Comparison of ENCODE assay signal across 21 cellular contexts in genomic region chr12:97277030-97277429, GRCh38.
DNase-seq lines count a peak whose midpoint lies in the region; ATAC-seq, FAIRE-seq and TF ChIP-seq lines count a peak whose summit lies in the region.
"Had no signal": no experiment of that assay in that cellular context is flagged by ENCODE, and none has a peak within 500 bp of the region (broad histone marks: within the 10 kb centered on the region; RNA-seq: fewer than 3 reads in every experiment).

No MANE protein-coding gene starts in this region.

- no peak for FAIRE-seq in GM12891 (lab: Jason Lieb, UNC)
- FAIRE-seq: H1, HepG2, K562 had no signal

- H4K20me1 ChIP-seq in neural progenitor cell (ENCODE audit: low read depth), result peaks cover 4% of the 10 kb centered on the region

- peak overlapping the region; percentile 78 for H3K4me2 ChIP-seq in neural progenitor cell
- H3K4me2 ChIP-seq: PC-9 had no signal

- no peak for TF ChIP-seq CTCF in neural progenitor cell (IDR thresholded peaks at IDR 0.05)
- TF ChIP-seq CTCF in brain microvascular endothelial cell (IDR thresholded peaks at IDR 0.05; ENCODE audit: low read depth, low read length, missing control alignments), result no peak

- peak overlapping the region; percentile 83 for H3K4me3 Mint-ChIP-seq in neural progenitor cell
- H3K4me3 Mint-ChIP-seq: CD4-positive, CD25-positive, alpha-beta regulatory T cell had no signal

- no peak overlapping the region for H3K9ac ChIP-seq in neural progenitor cell

- H3K4me1 ChIP-seq in SJCRH30 (peaks cover 21% of the 10 kb centered on the region), neural progenitor cell (peaks cover 45% of the 10 kb centered on the region)

- peaks cover 6% of the 10 kb centered on the region for H3K36me3 Mint-ChIP-seq in neural progenitor cell
- H3K36me3 Mint-ChIP-seq: CD4-positive, CD25-positive, alpha-beta regulatory T cell had no signal

- no peak overlapping the region for H2AFZ ChIP-seq in neural progenitor cell (replicated peaks)
- H2AFZ ChIP-seq: PC-9 had no signal

- peaks cover 2% of the 10 kb centered on the region for H3K9me3 Mint-ChIP-seq in neural progenitor cell

- no peak for ATAC-seq in left colon
- ATAC-seq: HCT116, HepG2, K562 had no signal

- H3K27ac Mint-ChIP-seq in neural progenitor cell, result peak overlapping the region; percentile 98
- H3K27ac Mint-ChIP-seq: CD4-positive, CD25-positive, alpha-beta regulatory T cell had no signal

- peaks cover 4% of the 10 kb centered on the region for H3K27me3 Mint-ChIP-seq in neural progenitor cell (ENCODE audit: insufficient read depth, low read depth)

- in situ Hi-C loops in brain microvascular endothelial cell (cut with HindIII; ENCODE audit: low pct_ligation_motif_present, low sequenced_read_pairs), result no loop called here

- no peak overlapping the region for H3K4me3 ChIP-seq in SJCRH30
- H3K4me3 ChIP-seq in neural progenitor cell, result no peak overlapping the region
- no peak overlapping the region for H3K4me3 ChIP-seq in brain microvascular endothelial cell (ENCODE audit: low read depth, low read length)
- H3K4me3 ChIP-seq: K562, MG63, PC-9 had no signal

- H3K4me1 Mint-ChIP-seq in neural progenitor cell, result peaks cover 77% of the 10 kb centered on the region
- H3K4me1 Mint-ChIP-seq: CD4-positive, CD25-positive, alpha-beta regulatory T cell had no signal

- H3K9me3 ChIP-seq in SJCRH30 (replicated peaks), result no peaks in the 10 kb centered on the region; the same call in 1 of the 2 replicates
- H3K9me3 ChIP-seq in neural progenitor cell (ENCODE audit: low read depth), result peaks cover 6% of the 10 kb centered on the region
- H3K9me3 ChIP-seq: MG63 had no signal

- no peak for TF ChIP-seq POLR2A in GM12891 (IDR thresholded peaks at IDR 0.05; ENCODE audit: low read depth, low read length)

- H3K79me2 ChIP-seq in neural progenitor cell (ENCODE audit: low read depth), result no peaks in the 10 kb centered on the region

- intact Hi-C loops in left colon (cut with DNase I, micrococcal nuclease), result no loop called here

- H3K27me3 ChIP-seq in SJCRH30 (no peaks in the 10 kb centered on the region), layer of hippocampus (ENCODE audit: control insufficient read depth, insufficient read depth, low read length) (no peaks in the 10 kb centered on the region), neural progenitor cell (no peaks in the 10 kb centered on the region), brain microvascular endothelial cell (replicated peaks) (no peaks in the 10 kb centered on the region)
- H3K27me3 ChIP-seq: MG63 had no signal

- DNase-seq in GM12891 (ENCODE audit: insufficient read length, low spot score) (no peak), SJCRH30 (peak; percentile 15 to 43), neural progenitor cell (ENCODE audit: low spot score) (no peak), mesenteric fat pad (ENCODE audit: low spot score) (no peak), left colon (no peak), brain microvascular endothelial cell (no peak)
- DNase-seq: CD4-positive, CD25-positive, alpha-beta regulatory T cell; EL; GF-D8; NCI-H1417 treated with DMSO at 0.1 percent for 48 hours; NCI-H1930; NCI-H510A; NCI-H748 treated with DMSO at 0.1 percent for 48 hours; PC-9 had no signal

- peaks cover 40% of the 10 kb centered on the region for H3F3A ChIP-seq in neural progenitor cell (ENCODE audit: low read depth)

- H3K36me3 ChIP-seq in SJCRH30 (no peaks in the 10 kb centered on the region), neural progenitor cell (peaks cover 7% of the 10 kb centered on the region), brain microvascular endothelial cell (replicated peaks) (no peaks in the 10 kb centered on the region)
- H3K36me3 ChIP-seq: MG63 had no signal

- H3K27ac ChIP-seq in SJCRH30 (peak overlapping the region; percentile 75), layer of hippocampus (ENCODE audit: low read depth, low read length) (peak overlapping the region; percentile 15), neural progenitor cell (peak overlapping the region; percentile 94), brain microvascular endothelial cell (no peak overlapping the region)
- H3K27ac ChIP-seq: HL-60, PC-9 had no signal

TF ChIP-seq in GM12891, 5 proteins besides CTCF, POLR2A, EP300 and RAD21:
- TF ChIP-seq POU2F2 (IDR thresholded peaks at IDR 0.05; ENCODE audit: low read depth, low read length), result no peak
- peak; percentile 58 for TF ChIP-seq PAX5 (IDR thresholded peaks at IDR 0.05; ENCODE audit: insufficient read depth, low read length, severe bottlenecking)

Comparison
In these comparisons a context has a peak if more than half of its experiments do, and no peak if none do; other contexts are left out.
1. DNase-seq: peak in SJCRH30 (2 of 2); none in GM12891 (single experiment), neural progenitor cell (single experiment), mesenteric fat pad (single experiment), left colon (0 of 2) and brain microvascular endothelial cell (single experiment).